ENCODE assay signal across 8 cellular contexts in the genomic region with DNA sequence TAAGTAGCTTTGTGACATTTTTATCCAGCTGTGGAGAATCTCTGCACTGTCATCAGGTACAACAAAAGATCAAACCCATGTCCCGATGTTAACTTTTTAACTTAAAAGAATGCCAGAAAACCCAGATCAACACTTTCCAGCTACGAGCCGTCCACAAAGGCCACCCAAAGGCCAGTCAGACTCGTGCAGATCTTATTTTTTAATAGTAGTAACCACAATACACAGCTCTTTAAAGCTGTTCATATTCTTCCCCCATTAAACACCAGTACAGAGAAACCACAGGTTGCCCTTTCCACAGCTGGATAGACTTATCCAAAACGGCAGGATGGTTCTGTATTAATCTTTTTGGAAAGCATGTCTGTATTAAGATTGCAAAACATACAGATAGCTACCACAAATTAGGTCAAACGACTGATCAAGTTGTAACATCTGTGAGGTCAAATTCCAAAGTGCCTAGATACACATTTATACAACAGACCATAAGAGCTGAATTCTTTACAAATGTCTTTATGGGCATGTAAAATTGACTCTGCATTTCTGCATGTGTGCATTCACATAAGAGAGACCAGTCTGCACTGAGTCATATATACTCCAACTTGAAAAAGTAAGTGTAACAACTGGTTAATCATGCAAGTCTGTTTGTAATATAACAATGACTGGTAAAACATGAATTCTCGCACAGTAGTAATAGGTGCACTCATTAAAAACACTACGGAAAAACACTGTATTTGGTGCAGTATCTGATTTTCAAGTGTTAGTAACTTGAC. TPM values are rescaled to one million over a fixed set of nuclear protein-coding genes. Genes with fewer than 3 reads are reported as not detected.
DNase-seq lines count a peak whose midpoint lies in the region; ATAC-seq, FAIRE-seq and TF ChIP-seq lines count a peak whose summit lies in the region.

No MANE protein-coding gene starts in this region.

- H3K36me3 ChIP-seq in MG63, result peaks cover 69% of the 10 kb centered on the region
- H3K36me3 ChIP-seq in K562 (ENCODE audit: control insufficient read depth, insufficient read depth, low read length), result peaks cover 56% of the 10 kb centered on the region
- peaks cover 0 to 21% of the 10 kb centered on the region in 2 donors for H3K36me3 ChIP-seq in left lung
- no peaks in the 10 kb centered on the region for H3K36me3 ChIP-seq in testis (ENCODE audit: low read depth, missing control alignments)

- no peak overlapping the region for H2AFZ ChIP-seq in K562 (ENCODE audit: low read depth, low read length)

- no peak for TF ChIP-seq CTCF in K562 (IDR thresholded peaks at IDR 0.05 in 2 of 3, conservative IDR thresholded peaks at IDR 0.05 in 1 of 3; ENCODE audit: insufficient read depth in 2 of 3, low read depth in 1 of 3, low read length in 3 of 3)
- TF ChIP-seq CTCF in left lung (IDR thresholded peaks at IDR 0.05), result no peak
- no peak for TF ChIP-seq CTCF in testis (IDR thresholded peaks at IDR 0.05)

- in situ Hi-C loops in K562 (cut with MboI), result no loop called here

- DNase-seq in EH (ENCODE audit: low read depth) (peak; percentile 65), MG63 (no peak), K562 (ENCODE audit: extremely low read depth in 1 of 4, low spot score in 3 of 4) (peak; percentile 39 to 69 (median 50)), left lung (no peak), testis (no peak), islet precursor cell (no peak)

- WGBS in K562 (ENCODE audit: insufficient coverage, low coverage, missing lambda C conversion rate), result 3% methylated on average over 8 of the region's 8 CpGs
- 11 to 17% methylated on average over 8 of the region's 8 CpGs for WGBS in testis, 2 donors

- H3K27me3 ChIP-seq in MG63, result no peaks in the 10 kb centered on the region
- no peaks in the 10 kb centered on the region for H3K27me3 ChIP-seq in K562 (ENCODE audit: control insufficient read depth in 2 of 2, insufficient read depth in 2 of 2, low read length in 2 of 2)
- no peaks in the 10 kb centered on the region for H3K27me3 ChIP-seq in left lung
- no peaks in the 10 kb centered on the region for H3K27me3 ChIP-seq in testis

- intact Hi-C loops in K562 (cut with micrococcal nuclease), result loop anchor here (5.0 to 10.0 kb wide), 6 partner anchors 58 to 900 kb away; partner anchors contain the start of genes B3GALNT2 and COA6
- intact Hi-C loops in left lung (cut with DNase I), result loop anchor here in 1 of 2 donors (10.0 kb wide), 1 partner anchor 380 kb away; no protein-coding TSS in a partner anchor
- intact Hi-C loops in testis (cut with DNase I; ENCODE audit: low total_unique reads), result loop anchor here (5.0 kb wide), 1 partner anchor 73 kb away; no protein-coding TSS in a partner anchor

- ATAC-seq in K562, result peak; percentile 1
- ATAC-seq in left lung, result no peak
- ATAC-seq in HG03097 (IDR thresholded peaks at IDR 0.05; ENCODE audit: low FRiP score, unreplicated experiment), result no peak
- no peak for ATAC-seq in GM21723 (IDR thresholded peaks at IDR 0.05; ENCODE audit: unreplicated experiment)

- H3K9ac ChIP-seq in K562 (ENCODE audit: insufficient read depth in 1 of 2, low read depth in 2 of 2, low read length in 2 of 2), result peak overlapping the region; percentile 27 to 93; a peak in 3 of 4 replicates

- FAIRE-seq in K562 (lab: Jason Lieb, UNC), result no peak

- CTCF ChIA-PET in K562 (lab: Yijun Ruan, JAX; ENCODE audit: low intra/inter-chr PET ratio), result interaction anchor here (1.5 kb wide), 1 partner anchor 105 kb away, joined by 8 read pairs; no protein-coding TSS in a partner anchor

- TF ChIP-seq EP300 in K562 (IDR thresholded peaks at IDR 0.05; ENCODE audit: low read length), result no peak

- peaks cover 72% of the 10 kb centered on the region for H3K79me2 ChIP-seq in K562 (ENCODE audit: control insufficient read depth, insufficient read depth, low read length)

- H3K4me2 ChIP-seq in K562 (ENCODE audit: insufficient read depth, low read length), result peak overlapping the region; percentile 94

- H3K4me3 ChIP-seq in MG63 (peak overlapping the region; percentile 74), K562 (peak overlapping the region; percentile 69), left lung (peak overlapping the region; percentile 68 to 82), testis (peak overlapping the region; percentile 76 to 79)

- no TSS peak for BruUV-seq in K562 (replicated peaks; lab: Mats Ljungman, UMichigan)

- H3K9me1 ChIP-seq in K562 (ENCODE audit: control insufficient read depth, insufficient read depth, low read length), result no peaks in the 10 kb centered on the region

- TF ChIP-seq RAD21 in K562 (CRISPR knock-in tag; conservative IDR thresholded peaks at IDR 0.05 in 1 of 2, IDR thresholded peaks at IDR 0.05 in 1 of 2), result 0 out of 4 replicates have a peak, but pooled peaks of 1 of the 2 experiments have one; percentile 5

- H3K27ac ChIP-seq in K562 (ENCODE audit: extremely low read depth, low read depth, low read length) (peak overlapping the region; percentile 90), left lung (peak overlapping the region; percentile 99 to 100), testis (peak overlapping the region; percentile 96 to 100)

- H3K4me1 ChIP-seq in K562 (replicated peaks in 1 of 2; ENCODE audit: control insufficient read depth in 2 of 2, insufficient read depth in 2 of 2, low read length in 2 of 2) (peaks cover 29 to 47% of the 10 kb centered on the region in 2 experiments), left lung (peaks cover 30 to 78% of the 10 kb centered on the region in 2 donors), testis (peaks cover 46% of the 10 kb centered on the region)

- POLR2A ChIA-PET in K562 (lab: Yijun Ruan, JAX), result interaction anchor here (0.6 to 3.2 kb wide), 23 partner anchors 8 to 486 kb away, joined by 3 to 25 read pairs (median 4); no protein-coding TSS in a partner anchor

- TF ChIP-seq POLR2A in K562 (conservative IDR thresholded peaks at IDR 0.05), result no peak
- TF ChIP-seq POLR2A in testis (IDR thresholded peaks at IDR 0.05), result no peak

- H3K9me3 ChIP-seq in MG63, result no peaks in the 10 kb centered on the region
- H3K9me3 ChIP-seq in K562 (replicated peaks; ENCODE audit: control insufficient read depth, insufficient read depth, low read depth, low read length), result no peaks in the 10 kb centered on the region
- no peaks in the 10 kb centered on the region for H3K9me3 ChIP-seq in left lung
- H3K9me3 ChIP-seq in testis, result no peaks in the 10 kb centered on the region

- peaks cover 29% of the 10 kb centered on the region; the same call in 1 of the 2 replicates for H4K20me1 ChIP-seq in K562 (replicated peaks; ENCODE audit: control insufficient read depth, insufficient read depth, low read length)

TF ChIP-seq in K562, 482 proteins besides CTCF, POLR2A, EP300 and RAD21 (continues in another document):
- TF ChIP-seq RBM22 (IDR thresholded peaks at IDR 0.05; ENCODE audit: low read depth, low read length, poor library complexity, severe bottlenecking), result peak; percentile 29
- TF ChIP-seq ZNF197 (CRISPR knock-in tag; IDR thresholded peaks at IDR 0.05; ENCODE audit: low read depth), result no peak
- TF ChIP-seq ZKSCAN8 (CRISPR knock-in tag; IDR thresholded peaks at IDR 0.05), result 0 out of 2 replicates have a peak, but pooled peaks have one; percentile 21
- TF ChIP-seq BHLHE40 (IDR thresholded peaks at IDR 0.05; ENCODE audit: low read length), result no peak
- no peak for TF ChIP-seq PTTG1 (tag; IDR thresholded peaks at IDR 0.05; ENCODE audit: low read depth)
- TF ChIP-seq ZC3H8 (IDR thresholded peaks at IDR 0.05), result no peak
- no peak for TF ChIP-seq NR2F6 (CRISPR knock-in tag; IDR thresholded peaks at IDR 0.05)
- no peak for TF ChIP-seq ZNF316 (IDR thresholded peaks at IDR 0.05)
- TF ChIP-seq MXI1 (IDR thresholded peaks at IDR 0.05; ENCODE audit: low read depth, low read length), result no peak
- no peak for TF ChIP-seq ARID2 (IDR thresholded peaks at IDR 0.05)
- TF ChIP-seq E4F1 (CRISPR knock-in tag; IDR thresholded peaks at IDR 0.05; ENCODE audit: borderline replicate concordance), result no peak

RNA-seq across cellular contexts. Expression of gene IRF2BP2, which starts 5.1 kb away (rescaled TPM):
- total RNA-seq in MG63 (2014; rRNA removed; shearing (Covaris generic); ENCODE audit: low replicate concordance), result 52.8 and 67.4 TPM in 2 replicates
- 23.6 and 29.2 TPM in 2 replicates for total RNA-seq in K562 (2011; cell fraction: chromatin; rRNA removed; ENCODE audit: low replicate concordance)
- total RNA-seq in K562 (2011; cell fraction: nucleolus; rRNA removed), result 17.0 and 26.0 TPM in 2 replicates
- 17.2 and 26.8 TPM in 2 replicates for total RNA-seq in K562 (2011; cell fraction: nucleoplasm; rRNA removed)
- total RNA-seq in K562 (2014; rRNA removed) (24.4 and 38.8 TPM in 2 replicates), K562 (2014; rRNA removed; fragmentation: Illumina TruSeq; extraction: Trizol) (18.4 and 22.1 TPM in 2 replicates), K562 (2015; rRNA removed; fragmentation: Illumina TruSeq; extraction: Trizol) (35.3 and 39.1 TPM in 2 replicates), K562 (2021) (68.4 and 68.6 TPM in 2 replicates), left lung (100 to 1,000 TPM; 114 to 135 TPM), testis (10 to 100 TPM; 82.0 to 96.6 TPM)
- polyA plus RNA-seq in K562 (2011; rRNA removed) (7.7 and 18.0 TPM in 2 replicates), K562 (2014; fragmentation: Illumina TruSeq; extraction: Trizol) (47.0 and 60.0 TPM in 2 replicates), K562 (2014; fragmentation: Nextera tagmentation; extraction: Ambion mirVana) (10 to 100 TPM; 11.4 to 18.2 TPM), K562 (2014; rRNA removed) (19.0 and 30.4 TPM in 2 replicates), testis (ENCODE audit: insufficient read depth, low read depth, low replicate concordance) (100 TPM)
- 12.4 and 22.0 TPM in 2 replicates for polyA plus RNA-seq in K562 (2011; cell fraction: cytosol; rRNA removed)
- polyA plus RNA-seq in K562 (2011; cell fraction: nucleus; rRNA removed), result 73.6 and 97.0 TPM in 2 replicates
- 38.3 and 116 TPM in 2 replicates for polyA plus RNA-seq in K562 (2012)
- polyA minus RNA-seq in K562 (2011; rRNA and poly(A)+ RNA removed), result 10.8 and 16.9 TPM in 2 replicates
- polyA minus RNA-seq in K562 (2011; cell fraction: cytosol; rRNA and poly(A)+ RNA removed), result 43.5 and 61.6 TPM in 2 replicates
- 22.5 and 41.3 TPM in 2 replicates for polyA minus RNA-seq in K562 (2011; cell fraction: nucleus; rRNA and poly(A)+ RNA removed)

Comparison
In these comparisons a context has a peak if more than half of its experiments do, and no peak if none do; other contexts are left out.
1. DNase-seq: peak in EH (single experiment) and K562 (4 of 4); none in MG63 (single experiment), left lung (0 of 2), testis (single experiment) and islet precursor cell (single experiment).
2. Peak in every context shown above with its lines, with median percentiles within 50 percentile points of each other: H3K4me3 ChIP-seq and H3K27ac ChIP-seq.